Comparison of ENCODE assay signal across 1 cellular context in the genomic region with DNA sequence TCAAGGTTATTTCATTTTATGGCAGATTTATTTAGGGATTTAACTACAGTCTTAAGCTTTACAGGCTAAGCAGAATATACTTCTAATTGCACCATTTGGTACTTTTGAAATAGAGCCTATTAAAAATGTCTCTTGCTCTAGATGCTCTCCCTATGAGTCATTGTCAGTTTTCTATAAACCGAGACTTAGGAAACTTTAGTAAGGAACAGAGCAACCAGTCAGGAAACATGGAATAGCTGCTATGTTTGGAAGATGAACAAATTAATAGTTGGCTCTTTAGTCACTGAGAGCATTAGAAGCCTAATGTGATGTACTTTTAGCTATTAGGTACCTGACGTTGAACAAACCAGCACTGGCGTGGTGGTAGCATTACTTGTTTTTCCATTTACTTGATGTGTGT.
A peak's percentile ranks its signal among the peaks of the same experiment; 100 is the strongest.
TF ChIP-seq lines count a peak whose summit lies in the region.

No MANE protein-coding gene starts in this region.

TF ChIP-seq in IMR-90, 13 proteins besides CTCF, POLR2A, EP300 and RAD21:
- TF ChIP-seq, protein P1, sequence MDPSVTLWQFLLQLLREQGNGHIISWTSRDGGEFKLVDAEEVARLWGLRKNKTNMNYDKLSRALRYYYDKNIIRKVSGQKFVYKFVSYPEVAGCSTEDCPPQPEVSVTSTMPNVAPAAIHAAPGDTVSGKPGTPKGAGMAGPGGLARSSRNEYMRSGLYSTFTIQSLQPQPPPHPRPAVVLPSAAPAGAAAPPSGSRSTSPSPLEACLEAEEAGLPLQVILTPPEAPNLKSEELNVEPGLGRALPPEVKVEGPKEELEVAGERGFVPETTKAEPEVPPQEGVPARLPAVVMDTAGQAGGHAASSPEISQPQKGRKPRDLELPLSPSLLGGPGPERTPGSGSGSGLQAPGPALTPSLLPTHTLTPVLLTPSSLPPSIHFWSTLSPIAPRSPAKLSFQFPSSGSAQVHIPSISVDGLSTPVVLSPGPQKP (IDR thresholded peaks at IDR 0.05; ENCODE audit: borderline replicate concordance, low read depth, low read length): no peak
- TF ChIP-seq SMC3 (IDR thresholded peaks at IDR 0.05; ENCODE audit: low read depth, low read length): no peak
- TF ChIP-seq NFE2L2 (IDR thresholded peaks at IDR 0.05; ENCODE audit: low read depth, low read length): no peak
- 0 out of 2 replicates have a peak, but pooled peaks have one; percentile 9 for TF ChIP-seq BHLHE40 (IDR thresholded peaks at IDR 0.05; ENCODE audit: low read depth, low read length)
- no peak for TF ChIP-seq USF2 (IDR thresholded peaks at IDR 0.05; ENCODE audit: low read depth, low read length)
- TF ChIP-seq CEBPB (IDR thresholded peaks at IDR 0.05; ENCODE audit: low read depth, low read length): peak; percentile 81
- TF ChIP-seq CHD1 (IDR thresholded peaks at IDR 0.05; ENCODE audit: low read depth, low read length): no peak
- TF ChIP-seq FOS (IDR thresholded peaks at IDR 0.05; ENCODE audit: low read depth, low read length): peak; percentile 75; the same call in 1 of the 2 replicates
- no peak for TF ChIP-seq RFX5 (IDR thresholded peaks at IDR 0.05; ENCODE audit: low read depth, low read length)
- no peak for TF ChIP-seq MAFK (IDR thresholded peaks at IDR 0.05; ENCODE audit: low read depth, low read length)
- TF ChIP-seq RCOR1 (IDR thresholded peaks at IDR 0.05; ENCODE audit: insufficient replicate concordance, low read length): peak; percentile 37
- no peak for TF ChIP-seq MXI1 (IDR thresholded peaks at IDR 0.05; ENCODE audit: borderline replicate concordance, low read depth, low read length)
- no peak for TF ChIP-seq MAZ (IDR thresholded peaks at IDR 0.05; ENCODE audit: borderline replicate concordance, low read depth, low read length)
